ENCODE assay signal across 25 cellular contexts in genomic region chr2:226066873-226067272, GRCh38.
"Had no signal": no experiment of that assay in that cellular context is flagged by ENCODE, and none has a peak within 500 bp of the region (broad histone marks: within the 10 kb centered on the region; RNA-seq: fewer than 3 reads in every experiment).

No MANE protein-coding gene starts in this region.

- FAIRE-seq: endometrium, islet of Langerhans had no signal

- H3K27me3 Mint-ChIP-seq: dendritic cell treated with granulocyte-macrophage colony-stimulating factor and Interleukin-4, amounts not matched to agents 40 ng/mL and 50 ng/mL, for 4 days; effector memory CD8-positive, alpha-beta T cell; naive B cell had no signal

- H3K9me3 ChIP-seq: colonic mucosa, esophagus squamous epithelium, gastroesophageal sphincter, heart left ventricle, left ventricle myocardium inferior, lower lobe of right lung, mucosa of descending colon had no signal

- H3K4me3 ChIP-seq: colonic mucosa, esophagus squamous epithelium, gastroesophageal sphincter, heart left ventricle, hepatocyte, left ventricle myocardium inferior, lower lobe of right lung, mucosa of descending colon had no signal

- H3K4me2 ChIP-seq: hepatocyte had no signal

- H3K27ac ChIP-seq: colonic mucosa, epithelial cell of prostate, esophagus squamous epithelium, gastroesophageal sphincter, heart left ventricle, hepatocyte, left ventricle myocardium inferior, lower lobe of right lung had no signal

- H3K36me3 ChIP-seq: colonic mucosa, esophagus squamous epithelium, gastroesophageal sphincter, heart left ventricle, left ventricle myocardium inferior, lower lobe of right lung had no signal

- H2AFZ ChIP-seq: hepatocyte had no signal

- H3K36me3 Mint-ChIP-seq: mesothelial cell of epicardium; naive B cell; naive thymus-derived CD8-positive, alpha-beta T cell had no signal

- H3K79me2 ChIP-seq: hepatocyte had no signal

- ATAC-seq: effector memory CD8-positive, alpha-beta T cell; esophagus mucosa; gastroesophageal sphincter; left colon; left lobe of liver; lower lobe of right lung; mucosa of descending colon; naive thymus-derived CD8-positive, alpha-beta T cell had no signal

- DNase-seq: colonic mucosa; cortex of kidney; effector CD8-positive, alpha-beta T cell; effector memory CD8-positive, alpha-beta T cell; endodermal cell; erythroblast; esophagus squamous epithelium; foreskin melanocyte; heart left ventricle; left colon; left ventricle myocardium inferior; lower lobe of right lung; mesenchymal stem cell; mucosa of descending colon; naive B cell; naive thymus-derived CD8-positive, alpha-beta T cell had no signal

- H3K27ac Mint-ChIP-seq: dendritic cell treated with granulocyte-macrophage colony-stimulating factor and Interleukin-4, amounts not matched to agents 40 ng/mL and 50 ng/mL, for 4 days; effector memory CD8-positive, alpha-beta T cell; endodermal cell; mesothelial cell of epicardium; naive B cell; naive thymus-derived CD8-positive, alpha-beta T cell had no signal

- H3K4me1 Mint-ChIP-seq: naive B cell; naive thymus-derived CD8-positive, alpha-beta T cell had no signal

- H3K4me3 Mint-ChIP-seq: dendritic cell treated with granulocyte-macrophage colony-stimulating factor and Interleukin-4, amounts not matched to agents 40 ng/mL and 50 ng/mL, for 4 days; effector memory CD8-positive, alpha-beta T cell; endodermal cell; mesothelial cell of epicardium; naive B cell; naive thymus-derived CD8-positive, alpha-beta T cell had no signal

- H3K9me3 Mint-ChIP-seq: endodermal cell; mesothelial cell of epicardium; naive thymus-derived CD8-positive, alpha-beta T cell had no signal

- H3K27me3 ChIP-seq: colonic mucosa, esophagus squamous epithelium, gastroesophageal sphincter, heart left ventricle, hepatocyte had no signal

- H3K4me1 ChIP-seq: colonic mucosa, heart left ventricle, lower lobe of right lung had no signal
